Comparison of ENCODE assay signal across 8 cellular contexts in genomic region chr1:234372011-234372757, GRCh38. TPM values are rescaled to one million over a fixed set of nuclear protein-coding genes. Genes with fewer than 3 reads are reported as not detected.
A peak's percentile ranks its signal among the peaks of the same experiment; 100 is the strongest.
DNase-seq lines count a peak whose midpoint lies in the region; ATAC-seq and TF ChIP-seq lines count a peak whose summit lies in the region.

No MANE protein-coding gene starts in this region.

- no peaks in the 10 kb centered on the region for H3F3A ChIP-seq in neural cell (ENCODE audit: insufficient read depth, low read length, poor library complexity, severe bottlenecking)

- CTCF ChIA-PET in CD4-positive, alpha-beta T cell (lab: Charles Lee) = interaction anchor here (1.0 to 3.7 kb wide), 4 partner anchors 37 to 1132 kb away, joined by 4 to 19 read pairs (median 5); partner anchors contain the start of gene B3GALNT2

- intact Hi-C loops in CD4-positive, alpha-beta T cell (cut with DNase I, micrococcal nuclease) = loop anchor here (5.0 to 10.0 kb wide), 6 partner anchors 35 to 1130 kb away; partner anchors contain the start of genes TARBP1 (in 2 of the 2), ARID4B (in 1 of the 2), B3GALNT2 (in 1 of the 2) and GGPS1 (in 1 of the 2)
- intact Hi-C loops in colonic mucosa (cut with DNase I) = no loop called here

- H3K27ac ChIP-seq in CD4-positive, alpha-beta T cell (ENCODE audit: low read depth, low read length) = no peak overlapping the region
- H3K27ac ChIP-seq in colonic mucosa (no peak overlapping the region), neural cell (ENCODE audit: low read length) (no peak overlapping the region), substantia nigra (ENCODE audit: low read depth, low read length, poor library complexity, severe bottlenecking) (no peak overlapping the region)

- H3K4me1 Mint-ChIP-seq in CD4-positive, alpha-beta T cell (ENCODE audit: low read depth) = peaks cover 57% of the 10 kb centered on the region

- H3K4me1 ChIP-seq in colonic mucosa = peaks cover 7% of the 10 kb centered on the region

- peak overlapping the region; percentile 93 for H3K4me3 ChIP-seq in MG63
- H3K4me3 ChIP-seq in colonic mucosa = peak overlapping the region; percentile 57
- peak overlapping the region; percentile 74 for H3K4me3 ChIP-seq in neural cell (ENCODE audit: low read length)

- TF ChIP-seq RAD21 in neural cell (conservative IDR thresholded peaks at IDR 0.05) = no peak

- no peaks in the 10 kb centered on the region for H3K9me3 Mint-ChIP-seq in CD4-positive, alpha-beta T cell

- no peaks in the 10 kb centered on the region for H3K9me2 ChIP-seq in neural cell (ENCODE audit: insufficient read depth, low read length)

- H3K4me3 Mint-ChIP-seq in CD4-positive, alpha-beta T cell = peak overlapping the region; percentile 97

- peaks cover 26% of the 10 kb centered on the region for H3K36me3 ChIP-seq in MG63
- no peaks in the 10 kb centered on the region for H3K36me3 ChIP-seq in colonic mucosa
- H3K36me3 ChIP-seq in neural cell (ENCODE audit: insufficient read depth, low read length) = no peaks in the 10 kb centered on the region

- ATAC-seq in CD4-positive, alpha-beta T cell (ENCODE audit: poor library complexity) = no peak
- ATAC-seq in GM19351 (IDR thresholded peaks at IDR 0.05; ENCODE audit: unreplicated experiment) = no peak

- H2AFZ ChIP-seq in neural cell (ENCODE audit: low read depth, low read length) = peak overlapping the region; percentile 94

- H3K27me3 ChIP-seq in CD4-positive, alpha-beta T cell (ENCODE audit: control insufficient read depth, insufficient read depth, low read length) = no peaks in the 10 kb centered on the region
- H3K27me3 ChIP-seq in MG63 (no peaks in the 10 kb centered on the region), colonic mucosa (no peaks in the 10 kb centered on the region), neural cell (ENCODE audit: insufficient read depth, low read depth, low read length) (no peaks in the 10 kb centered on the region)

- peak overlapping the region; percentile 99 for H3K27ac Mint-ChIP-seq in CD4-positive, alpha-beta T cell

- no peaks in the 10 kb centered on the region for H3K27me3 Mint-ChIP-seq in CD4-positive, alpha-beta T cell

- POLR2A ChIA-PET in CD4-positive, alpha-beta T cell (lab: Charles Lee) = interaction anchor here (1.1 to 2.8 kb wide), 12 partner anchors 12 to 788 kb away, joined by 3 to 54 read pairs (median 8); partner anchors contain the start of genes RBM34 and TARBP1

- H3K36me3 Mint-ChIP-seq in CD4-positive, alpha-beta T cell (ENCODE audit: low read depth) = peaks cover 41% of the 10 kb centered on the region

- TF ChIP-seq CTCF in CD4-positive, alpha-beta T cell (IDR thresholded peaks at IDR 0.05) = no peak
- TF ChIP-seq CTCF in colonic mucosa (IDR thresholded peaks at IDR 0.05) (no peak), neural cell (IDR thresholded peaks at IDR 0.05; ENCODE audit: poor library complexity, severe bottlenecking) (no peak)

- no peaks in the 10 kb centered on the region for H3K9me3 ChIP-seq in CD4-positive, alpha-beta T cell (ENCODE audit: control insufficient read depth, low read length)
- no peaks in the 10 kb centered on the region for H3K9me3 ChIP-seq in MG63
- H3K9me3 ChIP-seq in colonic mucosa = no peaks in the 10 kb centered on the region
- no peaks in the 10 kb centered on the region for H3K9me3 ChIP-seq in neural cell (ENCODE audit: low read length)

- H3K79me2 ChIP-seq in neural cell (replicated peaks; ENCODE audit: insufficient read depth, low read length) = peaks cover 4% of the 10 kb centered on the region

- no peak for DNase-seq in CD4-positive, alpha-beta T cell
- no peak for DNase-seq in MG63
- DNase-seq in colonic mucosa = no peak
- DNase-seq in NCI-H128 (lab: John Stamatoyannopoulos, UW; ENCODE audit: unreplicated experiment) = no peak
- no peak for DNase-seq in substantia nigra (lab: John Stamatoyannopoulos, UW)
- no peak for DNase-seq in AML-193 (lab: John Stamatoyannopoulos, UW)

- H3K4me2 ChIP-seq in neural cell (ENCODE audit: low read length) = peak overlapping the region; percentile 92

- H3K9ac ChIP-seq in colonic mucosa (ENCODE audit: low read depth in 2 of 2, low read length in 2 of 2) = peak overlapping the region; percentile 90 to 98
- peak overlapping the region; percentile 84 for H3K9ac ChIP-seq in neural cell (ENCODE audit: low read length)

- H4K20me1 ChIP-seq in neural cell (ENCODE audit: insufficient read depth) = no peaks in the 10 kb centered on the region

- TF ChIP-seq EP300 in neural cell (conservative IDR thresholded peaks at IDR 0.05; ENCODE audit: poor library complexity, severe bottlenecking) = no peak

TF ChIP-seq in neural cell, 6 proteins besides CTCF, POLR2A, EP300 and RAD21:
- TF ChIP-seq EZH2 (IDR thresholded peaks at IDR 0.05; ENCODE audit: borderline replicate concordance, insufficient read depth, low read length, poor library complexity, severe bottlenecking) (no peak), SMC3 (conservative IDR thresholded peaks at IDR 0.05; ENCODE audit: poor library complexity) (no peak), TAF1 (IDR thresholded peaks at IDR 0.05; ENCODE audit: low read depth) (no peak), POLR2AphosphoS5 (IDR thresholded peaks at IDR 0.05) (no peak), REST (IDR thresholded peaks at IDR 0.05; ENCODE audit: borderline replicate concordance) (no peak), MXI1 (conservative IDR thresholded peaks at IDR 0.05; ENCODE audit: poor library complexity, severe bottlenecking) (no peak)

RNA-seq across cellular contexts. Expression of gene COA6, which starts 1.1 kb away (rescaled TPM):
- total RNA-seq in CD4-positive, alpha-beta T cell = 10 to 100 TPM; 10.0 to 12.2 TPM
- total RNA-seq in MG63 (2014; rRNA removed; shearing (Covaris generic); ENCODE audit: low replicate concordance) = 78.1 and 130 TPM in 2 replicates
- total RNA-seq in colonic mucosa = 10 to 100 TPM; 33.9 to 64.5 TPM
- polyA plus RNA-seq in neural cell = 42.6 and 48.3 TPM in 2 replicates
- polyA minus RNA-seq in neural cell = 20.0 and 20.8 TPM in 2 replicates
